9 cellular contexts compared by ENCODE assay signal in the genomic region with DNA sequence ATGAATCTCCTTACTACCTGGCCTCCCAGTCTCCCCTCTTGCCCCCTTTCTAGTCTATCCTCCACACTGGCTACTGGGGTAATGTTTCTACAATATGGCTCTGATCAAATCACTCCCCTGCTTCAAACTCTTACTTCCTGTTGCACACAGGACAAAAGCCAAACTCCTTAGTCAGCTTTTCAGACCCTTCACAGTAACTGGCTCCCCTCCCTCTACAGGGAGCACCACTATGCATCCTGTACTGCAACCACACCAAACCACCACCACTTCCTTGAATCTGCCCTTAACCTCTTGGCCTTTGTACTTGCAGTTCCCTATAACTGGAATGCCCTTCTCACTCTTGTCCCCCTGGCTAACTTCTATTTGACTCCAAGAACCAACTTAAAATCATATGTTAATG. TPM values are rescaled to one million over a fixed set of nuclear protein-coding genes. Genes with fewer than 3 reads are reported as not detected.
DNase-seq lines count a peak whose midpoint lies in the region; ATAC-seq and TF ChIP-seq lines count a peak whose summit lies in the region.
"Had no signal": no experiment of that assay in that cellular context is flagged by ENCODE, and none has a peak within 500 bp of the region (broad histone marks: within the 10 kb centered on the region; RNA-seq: fewer than 3 reads in every experiment).

No MANE protein-coding gene starts in this region.

- intact Hi-C loops in CD8-positive, alpha-beta T cell (cut with DNase I, micrococcal nuclease), result loop anchor here in 1 of 2 experiments (1.0 kb wide), 1 partner anchor 14 kb away; no protein-coding TSS in a partner anchor
- intact Hi-C loops in activated T-helper 1 cell treated with anti-CD3 and anti-CD28 coated beads, Interleukin-12 subunit alpha, Interleukin-12 subunit beta, Interleukin-2, Interleukin-4 antibody, amounts not matched to agents 30 ng/mL and 10 ng/mL and 1 ng/mL, durations not matched to agents 14 hours and 24 hours and 36 hours (cut with micrococcal nuclease), result loop anchor here (2.0 kb wide), 2 partner anchors 32 to 98 kb away; partner anchors contain the start of gene DEDD2

- no peak overlapping the region for H2BK120ac ChIP-seq in mesenchymal stem cell (ENCODE audit: low read depth, low read length)

- POLR2A ChIA-PET in CD8-positive, alpha-beta T cell (lab: Charles Lee), result interaction anchor here (0.9 to 2.2 kb wide), 2 partner anchors 14 to 55 kb away, joined by 3 to 7 read pairs; no protein-coding TSS in a partner anchor

- H3K18ac ChIP-seq in mesenchymal stem cell (ENCODE audit: low read depth in 1 of 2, low read length in 2 of 2), result peak overlapping the region in 1 of 2 experiments; percentile 14

- no peak overlapping the region for H2AK5ac ChIP-seq in mesenchymal stem cell (ENCODE audit: low read length, severe bottlenecking)

- peaks cover 20% of the 10 kb centered on the region for H3K4me1 ChIP-seq in CD8-positive, alpha-beta T cell (ENCODE audit: insufficient read depth, low read length)
- H3K4me1 ChIP-seq in KMS-11 (ENCODE audit: low read depth, poor library complexity, severe bottlenecking) (peaks cover 14% of the 10 kb centered on the region), mesenchymal stem cell (ENCODE audit: control insufficient read depth, insufficient read depth, low read depth, low read length) (no peaks in the 10 kb centered on the region)

- H3K27ac Mint-ChIP-seq in CD8-positive, alpha-beta T cell, result peak overlapping the region; percentile 38
- peak overlapping the region; percentile 59 for H3K27ac Mint-ChIP-seq in activated T-helper 1 cell treated with anti-CD3 and anti-CD28 coated beads, Interleukin-12 subunit alpha, Interleukin-12 subunit beta, Interleukin-2, Interleukin-4 antibody, amounts not matched to agents 30 ng/mL and 10 ng/mL and 1 ng/mL, durations not matched to agents 14 hours and 24 hours and 36 hours
- no peak overlapping the region for H3K27ac Mint-ChIP-seq in glutamatergic neuron (ENCODE audit: unreplicated experiment)
- H3K27ac Mint-ChIP-seq: WTC11 had no signal

- no peaks in the 10 kb centered on the region for H3K36me3 ChIP-seq in CD8-positive, alpha-beta T cell (ENCODE audit: insufficient read depth, low read length)
- H3K36me3 ChIP-seq in KMS-11 (ENCODE audit: insufficient read depth) (no peaks in the 10 kb centered on the region), mesenchymal stem cell (ENCODE audit: control insufficient read depth in 1 of 2, insufficient read depth in 2 of 2, low read depth in 1 of 2, low read length in 2 of 2) (no peaks in the 10 kb centered on the region)

- H3K27me3 ChIP-seq in CD8-positive, alpha-beta T cell (ENCODE audit: insufficient read depth, low read length), result no peaks in the 10 kb centered on the region
- H3K27me3 ChIP-seq in KMS-11 (ENCODE audit: insufficient read depth, low read depth), result peaks cover 56% of the 10 kb centered on the region
- peaks cover 19 to 23% of the 10 kb centered on the region in 2 experiments for H3K27me3 ChIP-seq in mesenchymal stem cell (ENCODE audit: control insufficient read depth in 1 of 2, insufficient read depth in 1 of 2, low read length in 2 of 2)

- H3K23ac ChIP-seq in mesenchymal stem cell (ENCODE audit: low read length in 2 of 2), result no peak overlapping the region

- CTCF ChIA-PET in CD8-positive, alpha-beta T cell (lab: Charles Lee), result interaction anchor here (0.7 to 6.6 kb wide), 16 partner anchors 10 to 97 kb away, joined by 3 to 79 read pairs (median 6); partner anchors contain the start of genes POU2F2 and ZNF526

- H3K9me3 ChIP-seq in CD8-positive, alpha-beta T cell (ENCODE audit: low read length), result no peaks in the 10 kb centered on the region
- H3K9me3 ChIP-seq in mesenchymal stem cell (ENCODE audit: control insufficient read depth, low read length), result no peaks in the 10 kb centered on the region

- no peak overlapping the region for H2BK12ac ChIP-seq in mesenchymal stem cell (ENCODE audit: low read length in 2 of 2)

- no peak overlapping the region for H2BK15ac ChIP-seq in mesenchymal stem cell (ENCODE audit: low read depth, poor library complexity, severe bottlenecking)

- no peaks in the 10 kb centered on the region for H3K36me3 Mint-ChIP-seq in CD8-positive, alpha-beta T cell
- peaks cover 5% of the 10 kb centered on the region for H3K36me3 Mint-ChIP-seq in activated T-helper 1 cell treated with anti-CD3 and anti-CD28 coated beads, Interleukin-12 subunit alpha, Interleukin-12 subunit beta, Interleukin-2, Interleukin-4 antibody, amounts not matched to agents 30 ng/mL and 10 ng/mL and 1 ng/mL, durations not matched to agents 14 hours and 24 hours and 36 hours (ENCODE audit: low read depth)
- peaks cover 4% of the 10 kb centered on the region for H3K36me3 Mint-ChIP-seq in glutamatergic neuron (ENCODE audit: unreplicated experiment)
- H3K36me3 Mint-ChIP-seq: WTC11 had no signal

- peak overlapping the region; percentile 49 for H3K4me3 Mint-ChIP-seq in CD8-positive, alpha-beta T cell
- peak overlapping the region; percentile 25 for H3K4me3 Mint-ChIP-seq in activated T-helper 1 cell treated with anti-CD3 and anti-CD28 coated beads, Interleukin-12 subunit alpha, Interleukin-12 subunit beta, Interleukin-2, Interleukin-4 antibody, amounts not matched to agents 30 ng/mL and 10 ng/mL and 1 ng/mL, durations not matched to agents 14 hours and 24 hours and 36 hours
- H3K4me3 Mint-ChIP-seq in glutamatergic neuron (ENCODE audit: unreplicated experiment), result no peak overlapping the region
- H3K4me3 Mint-ChIP-seq: WTC11 had no signal

- H3K4me1 Mint-ChIP-seq in CD8-positive, alpha-beta T cell (ENCODE audit: low read depth), result peaks cover 41% of the 10 kb centered on the region
- peaks cover 45% of the 10 kb centered on the region for H3K4me1 Mint-ChIP-seq in activated T-helper 1 cell treated with anti-CD3 and anti-CD28 coated beads, Interleukin-12 subunit alpha, Interleukin-12 subunit beta, Interleukin-2, Interleukin-4 antibody, amounts not matched to agents 30 ng/mL and 10 ng/mL and 1 ng/mL, durations not matched to agents 14 hours and 24 hours and 36 hours (ENCODE audit: low read depth)
- H3K4me1 Mint-ChIP-seq in glutamatergic neuron (ENCODE audit: low read depth, unreplicated experiment), result peaks cover 26% of the 10 kb centered on the region

- no peak overlapping the region for H3K4me3 ChIP-seq in CD8-positive, alpha-beta T cell (ENCODE audit: low read depth, low read length)
- H3K4me3 ChIP-seq in KMS-11 (IDR thresholded peaks at IDR 0.05; ENCODE audit: insufficient read depth, low read depth, low read length), result no peak overlapping the region
- no peak overlapping the region for H3K4me3 ChIP-seq in mesenchymal stem cell (ENCODE audit: insufficient read depth in 1 of 2, low read depth in 1 of 2, low read length in 2 of 2)

- peak; percentile 76 for ATAC-seq in CD8-positive, alpha-beta T cell

- no peak for TF ChIP-seq CTCF in CD8-positive, alpha-beta T cell (IDR thresholded peaks at IDR 0.05)
- TF ChIP-seq CTCF in KMS-11 (conservative IDR thresholded peaks at IDR 0.05; ENCODE audit: low read depth, low read length) (no peak), glutamatergic neuron (IDR thresholded peaks at IDR 0.05; ENCODE audit: partially characterized antibody, unreplicated experiment) (no peak)

- no peaks in the 10 kb centered on the region for H3K27me3 Mint-ChIP-seq in CD8-positive, alpha-beta T cell (ENCODE audit: low read depth)
- peaks cover 8% of the 10 kb centered on the region for H3K27me3 Mint-ChIP-seq in activated T-helper 1 cell treated with anti-CD3 and anti-CD28 coated beads, Interleukin-12 subunit alpha, Interleukin-12 subunit beta, Interleukin-2, Interleukin-4 antibody, amounts not matched to agents 30 ng/mL and 10 ng/mL and 1 ng/mL, durations not matched to agents 14 hours and 24 hours and 36 hours (ENCODE audit: insufficient read depth)
- H3K27me3 Mint-ChIP-seq in glutamatergic neuron (ENCODE audit: unreplicated experiment), result peaks cover 5% of the 10 kb centered on the region

- no peak overlapping the region for H3K27ac ChIP-seq in CD8-positive, alpha-beta T cell (ENCODE audit: low read depth, low read length)
- no peak overlapping the region for H3K27ac ChIP-seq in KMS-11
- H3K27ac ChIP-seq in mesenchymal stem cell (ENCODE audit: low read length, poor library complexity, severe bottlenecking), result no peak overlapping the region

- no peaks in the 10 kb centered on the region for H3K9me3 Mint-ChIP-seq in CD8-positive, alpha-beta T cell
- H3K9me3 Mint-ChIP-seq in activated T-helper 1 cell treated with anti-CD3 and anti-CD28 coated beads, Interleukin-12 subunit alpha, Interleukin-12 subunit beta, Interleukin-2, Interleukin-4 antibody, amounts not matched to agents 30 ng/mL and 10 ng/mL and 1 ng/mL, durations not matched to agents 14 hours and 24 hours and 36 hours, result no peaks in the 10 kb centered on the region
- H3K9me3 Mint-ChIP-seq in glutamatergic neuron (ENCODE audit: unreplicated experiment), result peaks cover 3% of the 10 kb centered on the region
- H3K9me3 Mint-ChIP-seq: WTC11 had no signal

- H4K91ac ChIP-seq in mesenchymal stem cell (ENCODE audit: low read length), result no peak overlapping the region

- H3K4ac ChIP-seq in mesenchymal stem cell (ENCODE audit: low read depth in 1 of 2, low read length in 2 of 2), result no peak overlapping the region

- H3K79me2 ChIP-seq in KMS-11 (ENCODE audit: insufficient read depth, low read depth), result no peaks in the 10 kb centered on the region

- peak in 1 of 7 experiments; percentile 54 for DNase-seq in CD8-positive, alpha-beta T cell
- DNase-seq in activated T-helper 1 cell treated with anti-CD3 and anti-CD28 coated beads, Interleukin-12 subunit alpha, Interleukin-12 subunit beta, Interleukin-2, Interleukin-4 antibody, amounts not matched to agents 30 ng/mL and 10 ng/mL and 1 ng/mL, durations not matched to agents 14 hours and 24 hours and 36 hours (ENCODE audit: low spot score), result peak; percentile 41
- DNase-seq in mesenchymal stem cell (no peak), NCI-H345 (lab: John Stamatoyannopoulos, UW) (no peak), glutamatergic neuron (no peak), NCI-H1105 (lab: John Stamatoyannopoulos, UW) (no peak)
- DNase-seq in stimulated activated CD4-positive, alpha-beta T cell treated with anti-CD3 and anti-CD28 coated beads, Interleukin-2, amount 100 ng/mL, for 48 hours, result no peak

- no peak overlapping the region for H4K8ac ChIP-seq in mesenchymal stem cell (ENCODE audit: low read length)

- peak overlapping the region; percentile 0; the same call in 1 of the 2 replicates for H3K4me2 ChIP-seq in KMS-11
- no peak overlapping the region for H3K4me2 ChIP-seq in mesenchymal stem cell (ENCODE audit: low read length, poor library complexity, severe bottlenecking)

- H3K9ac ChIP-seq in KMS-11 (no peak overlapping the region), mesenchymal stem cell (ENCODE audit: low read length) (peak overlapping the region; percentile 31)

- H3K14ac ChIP-seq in mesenchymal stem cell (ENCODE audit: low read length in 2 of 2), result no peak overlapping the region

- H2AFZ ChIP-seq in KMS-11 (ENCODE audit: low read depth), result peak overlapping the region; percentile 10
- no peak overlapping the region for H2AFZ ChIP-seq in mesenchymal stem cell (ENCODE audit: low read depth, low read length)

- no peak overlapping the region for H2BK5ac ChIP-seq in mesenchymal stem cell (ENCODE audit: low read depth, low read length, poor library complexity, severe bottlenecking)

- H4K20me1 ChIP-seq in KMS-11 (ENCODE audit: insufficient read depth), result no peaks in the 10 kb centered on the region

- H3K79me1 ChIP-seq in mesenchymal stem cell (replicated peaks; ENCODE audit: low read length, poor library complexity, severe bottlenecking), result no peaks in the 10 kb centered on the region

RNA-seq across cellular contexts. Expression of gene DEDD2, which starts 32.2 kb away (rescaled TPM):
- total RNA-seq in CD8-positive, alpha-beta T cell, result 100 to 1,000 TPM; 112 to 115 TPM
- total RNA-seq in activated T-helper 1 cell treated with anti-CD3 and anti-CD28 coated beads, Interleukin-12 subunit alpha, Interleukin-12 subunit beta, Interleukin-2, Interleukin-4 antibody, amounts not matched to agents 30 ng/mL and 10 ng/mL and 1 ng/mL, durations not matched to agents 14 hours and 24 hours and 36 hours, result 36.9 and 37.9 TPM in 2 replicates
- polyA plus RNA-seq in mesenchymal stem cell (2013, experiment 1 of 2), result 17.2 TPM
- polyA plus RNA-seq in mesenchymal stem cell (2013, experiment 2 of 2), result 17.0 TPM
- total RNA-seq in glutamatergic neuron (ENCODE audit: unreplicated experiment), result 30.7 TPM

RNA-seq across cellular contexts. Expression of gene ZNF526, which starts 34.8 kb away (rescaled TPM):
- total RNA-seq in CD8-positive, alpha-beta T cell, result 1 to 10 TPM; 8.7 to 9.4 TPM
- 18.4 and 18.5 TPM in 2 replicates for total RNA-seq in activated T-helper 1 cell treated with anti-CD3 and anti-CD28 coated beads, Interleukin-12 subunit alpha, Interleukin-12 subunit beta, Interleukin-2, Interleukin-4 antibody, amounts not matched to agents 30 ng/mL and 10 ng/mL and 1 ng/mL, durations not matched to agents 14 hours and 24 hours and 36 hours
- polyA plus RNA-seq in mesenchymal stem cell (2013, experiment 1 of 2), result 6.4 TPM
- polyA plus RNA-seq in mesenchymal stem cell (2013, experiment 2 of 2), result 6.4 TPM
- total RNA-seq in glutamatergic neuron (ENCODE audit: unreplicated experiment), result 12.0 TPM

RNA-seq across cellular contexts. Expression of gene POU2F2, which starts 53.0 kb away (rescaled TPM):
- total RNA-seq in CD8-positive, alpha-beta T cell, result 10 to 100 TPM; 14.6 to 17.0 TPM
- total RNA-seq in activated T-helper 1 cell treated with anti-CD3 and anti-CD28 coated beads, Interleukin-12 subunit alpha, Interleukin-12 subunit beta, Interleukin-2, Interleukin-4 antibody, amounts not matched to agents 30 ng/mL and 10 ng/mL and 1 ng/mL, durations not matched to agents 14 hours and 24 hours and 36 hours, result 64.0 and 65.8 TPM in 2 replicates
- 10.3 TPM for polyA plus RNA-seq in mesenchymal stem cell (2013, experiment 1 of 2)
- polyA plus RNA-seq in mesenchymal stem cell (2013, experiment 2 of 2), result 9.3 TPM
- total RNA-seq in glutamatergic neuron (ENCODE audit: unreplicated experiment), result 53.4 TPM

RNA-seq across cellular contexts. Expression of gene GSK3A, which starts 57.1 kb away (rescaled TPM):
- 10 to 100 TPM; 15.1 to 15.2 TPM for total RNA-seq in CD8-positive, alpha-beta T cell
- total RNA-seq in activated T-helper 1 cell treated with anti-CD3 and anti-CD28 coated beads, Interleukin-12 subunit alpha, Interleukin-12 subunit beta, Interleukin-2, Interleukin-4 antibody, amounts not matched to agents 30 ng/mL and 10 ng/mL and 1 ng/mL, durations not matched to agents 14 hours and 24 hours and 36 hours, result 56.6 and 57.2 TPM in 2 replicates
- polyA plus RNA-seq in mesenchymal stem cell (2013, experiment 1 of 2), result 60.9 TPM
- 57.5 TPM for polyA plus RNA-seq in mesenchymal stem cell (2013, experiment 2 of 2)
- 83.2 TPM for total RNA-seq in glutamatergic neuron (ENCODE audit: unreplicated experiment)
